ENCODE assay signal across 1 cellular context in the genomic region with DNA sequence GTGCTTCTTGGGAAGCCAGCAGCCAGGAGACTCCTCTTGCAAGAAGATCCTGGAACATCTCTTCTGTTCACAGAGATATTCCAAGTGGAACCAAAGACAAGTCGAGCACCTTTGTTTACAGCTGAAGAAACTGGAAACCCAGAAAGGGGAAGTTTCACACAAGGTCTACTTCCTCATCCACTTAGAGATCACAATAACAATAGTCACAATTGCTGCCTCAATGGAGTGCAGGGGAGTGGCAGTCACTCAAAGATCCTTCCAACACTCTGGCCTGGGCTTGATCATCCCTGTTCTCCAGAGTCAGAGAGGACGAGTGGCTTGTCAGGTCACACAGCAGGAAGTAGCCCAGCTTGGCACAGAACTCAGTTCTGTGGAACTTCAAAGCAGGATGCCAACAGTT.
TF ChIP-seq lines count a peak whose summit lies in the region.

No MANE protein-coding gene starts in this region.

TF ChIP-seq in GM23338, 12 proteins besides CTCF, POLR2A, EP300 and RAD21 (continued from another document):
- no peak for TF ChIP-seq REST (IDR thresholded peaks at IDR 0.05; ENCODE audit: unreplicated experiment)
